ENCODE assay signal across 18 cellular contexts in genomic region chr17:15274017-15274416, GRCh38. TPM values are rescaled to one million over a fixed set of nuclear protein-coding genes. Genes with fewer than 3 reads are reported as not detected.
DNase-seq lines count a peak whose midpoint lies in the region; ATAC-seq and TF ChIP-seq lines count a peak whose summit lies in the region.
"Had no signal": no experiment of that assay in that cellular context is flagged by ENCODE, and none has a peak within 500 bp of the region (broad histone marks: within the 10 kb centered on the region; RNA-seq: fewer than 3 reads in every experiment).

No MANE protein-coding gene starts in this region.

- H2BK20ac ChIP-seq in IMR-90 (ENCODE audit: low read depth, low read length) = peak overlapping the region; percentile 92

- DNase-seq in IMR-90 (no peak), esophagus muscularis mucosa (ENCODE audit: extremely low spot score) (no peak), trophoblast cell (no peak), suprapubic skin (ENCODE audit: low spot score in 2 of 2) (no peak), NCI-H82 (lab: John Stamatoyannopoulos, UW) (no peak)
- no peak for DNase-seq in activated CD4-positive, alpha-beta T cell treated with anti-CD3 and anti-CD28 coated beads, Interleukin-2, amount 50 U/mL, for 1 hour
- DNase-seq in NK-92 treated with Interleukin-12 subunit alpha and Interleukin-12 subunit beta, amount 100 ng/mL, for 24 hours (lab: John Stamatoyannopoulos, UW) = no peak
- DNase-seq: ACHN, AML-193, DMS 273 treated with DMSO at 0.1 percent for 48 hours, GF-D8, KBM-7, NCI-H1417 treated with DMSO at 0.1 percent for 48 hours, NCI-H2029, NCI-H2171, NCI-H446, NCI-H748 treated with DMSO at 0.1 percent for 48 hours had no signal

- TF ChIP-seq POLR2A in IMR-90 (IDR thresholded peaks at IDR 0.05; ENCODE audit: low read depth, low read length) (no peak), esophagus muscularis mucosa (IDR thresholded peaks at IDR 0.05; ENCODE audit: low read depth) (no peak), suprapubic skin (IDR thresholded peaks at IDR 0.05) (no peak)

- H3K4ac ChIP-seq in IMR-90 (ENCODE audit: low read depth, low read length) = peak overlapping the region; percentile 94
- no peak overlapping the region for H3K4ac ChIP-seq in trophoblast cell (ENCODE audit: low read depth, low read length)

- peak overlapping the region; percentile 12; the same call in 1 of the 2 replicates for H3K18ac ChIP-seq in IMR-90 (ENCODE audit: low read depth, low read length)
- no peak overlapping the region for H3K18ac ChIP-seq in trophoblast cell (ENCODE audit: low read length)

- H3K56ac ChIP-seq in IMR-90 (ENCODE audit: extremely low read depth, insufficient read depth, low read length) = no peak overlapping the region

- TF ChIP-seq CTCF in IMR-90 (conservative IDR thresholded peaks at IDR 0.05; ENCODE audit: low read depth, low read length) (no peak), esophagus muscularis mucosa (IDR thresholded peaks at IDR 0.05) (no peak), suprapubic skin (IDR thresholded peaks at IDR 0.05) (no peak)

- H3K27ac ChIP-seq in IMR-90 (ENCODE audit: insufficient read depth, low read length) = no peak overlapping the region; the same call in 1 of the 2 replicates
- peak overlapping the region; percentile 53 to 69 (median 61) for H3K27ac ChIP-seq in esophagus muscularis mucosa (replicated peaks in 1 of 4)
- no peak overlapping the region for H3K27ac ChIP-seq in trophoblast cell (ENCODE audit: low read depth, low read length)
- peak overlapping the region; percentile 77 for H3K27ac ChIP-seq in suprapubic skin

- H2AK5ac ChIP-seq in IMR-90 (ENCODE audit: low read depth, low read length) (peak overlapping the region; percentile 43; the same call in 1 of the 2 replicates), trophoblast cell (ENCODE audit: low read length) (no peak overlapping the region)

- TF ChIP-seq EP300 in esophagus muscularis mucosa (IDR thresholded peaks at IDR 0.05) = no peak
- TF ChIP-seq EP300 in suprapubic skin (IDR thresholded peaks at IDR 0.05) = no peak

- no peak overlapping the region for H3K9ac ChIP-seq in IMR-90 (ENCODE audit: low read depth, low read length)
- H3K9ac ChIP-seq in trophoblast cell (ENCODE audit: low read length) = no peak overlapping the region

- POLR2A ChIA-PET in IMR-90 (lab: Charles Lee; ENCODE audit: unreplicated experiment) = no interaction called here

- H4K12ac ChIP-seq in trophoblast cell (ENCODE audit: low read depth, low read length) = no peak overlapping the region

- H3K4me2 ChIP-seq in IMR-90 (ENCODE audit: low read depth, low read length) (no peak overlapping the region), trophoblast cell (ENCODE audit: low read length) (no peak overlapping the region)

- no TSS peak for BruUV-seq in IMR-90 (replicated peaks; lab: Mats Ljungman, UMichigan)

- TF ChIP-seq RAD21 in IMR-90 (IDR thresholded peaks at IDR 0.05; ENCODE audit: low read length) = no peak

- CTCF ChIA-PET in IMR-90 (lab: Yijun Ruan, JAX) = no interaction called here

- no peak overlapping the region; a peak in 1 of 4 replicates for H4K8ac ChIP-seq in IMR-90 (ENCODE audit: low read depth in 2 of 2, low read length in 2 of 2)
- no peak overlapping the region for H4K8ac ChIP-seq in trophoblast cell (ENCODE audit: low read depth, low read length)

- in situ Hi-C loops in IMR-90 (cut with MboI; ENCODE audit: low sequenced_read_pairs) = loop anchor here (25.0 kb wide), 2 partner anchors 388 to 688 kb away; no protein-coding TSS in a partner anchor

- H4K5ac ChIP-seq in IMR-90 (ENCODE audit: low read depth, low read length) = no peak overlapping the region

- H2BK5ac ChIP-seq in IMR-90 (ENCODE audit: low read depth, low read length, poor library complexity, severe bottlenecking) = no peak overlapping the region
- H2BK5ac ChIP-seq in trophoblast cell (ENCODE audit: low read depth, low read length, poor library complexity) = no peak overlapping the region

- H3K79me1 ChIP-seq in IMR-90 (ENCODE audit: low read depth in 1 of 2, low read length in 2 of 2) = no peaks in the 10 kb centered on the region
- H3K79me1 ChIP-seq in trophoblast cell (ENCODE audit: low read length) = peaks cover 3% of the 10 kb centered on the region

- dilution Hi-C loops in IMR-90 (cut with HindIII; ENCODE audit: low sequenced_read_pairs, unreplicated experiment) = no loop called here

- ATAC-seq in IMR-90 (ENCODE audit: low read depth) = no peak
- ATAC-seq in GM21529 (IDR thresholded peaks at IDR 0.05; ENCODE audit: unreplicated experiment) = no peak

- peak overlapping the region; percentile 48; the same call in 1 of the 2 replicates for H3K14ac ChIP-seq in IMR-90 (replicated peaks; ENCODE audit: low read depth, low read length)
- H3K14ac ChIP-seq in trophoblast cell (ENCODE audit: low read length) = no peak overlapping the region

- 0 out of 2 replicates have a peak overlapping the region, but pooled peaks have one; percentile 68 for H3K23ac ChIP-seq in IMR-90 (ENCODE audit: low read depth, low read length)
- H3K23ac ChIP-seq in trophoblast cell (ENCODE audit: low read length) = no peak overlapping the region

- peaks cover 13% of the 10 kb centered on the region; the same call in 1 of the 2 replicates for H4K20me1 ChIP-seq in IMR-90 (ENCODE audit: insufficient read depth, low read length)

- peak overlapping the region; percentile 98 for H2BK12ac ChIP-seq in trophoblast cell (ENCODE audit: low read length)

- peak overlapping the region; percentile 94; the same call in 2 of the 3 replicates for H2BK15ac ChIP-seq in IMR-90 (ENCODE audit: low read depth, low read length)

- H2BK120ac ChIP-seq in IMR-90 (ENCODE audit: low read depth, low read length) (peak overlapping the region; percentile 94), trophoblast cell (ENCODE audit: insufficient read depth, low read length, poor library complexity) (no peak overlapping the region)

- intact Hi-C loops in IMR-90 (cut with micrococcal nuclease) = no loop called here
- intact Hi-C loops in esophagus muscularis mucosa (cut with DNase I) = loop anchor here (5.0 kb wide), 1 partner anchor 73 kb away; no protein-coding TSS in a partner anchor

- H3K4me3 ChIP-seq in IMR-90 (ENCODE audit: insufficient read depth, low read depth, low read length) (no peak overlapping the region), esophagus muscularis mucosa (no peak overlapping the region), trophoblast cell (ENCODE audit: low read depth, low read length) (no peak overlapping the region), suprapubic skin (no peak overlapping the region)

- peaks cover 20% of the 10 kb centered on the region for H3K9me1 ChIP-seq in IMR-90 (ENCODE audit: insufficient read depth, low read length)

- H4K91ac ChIP-seq in IMR-90 (ENCODE audit: insufficient read depth, low read depth, low read length) = peak overlapping the region; percentile 80; the same call in 1 of the 2 replicates
- H4K91ac ChIP-seq in trophoblast cell (ENCODE audit: low read depth, low read length) = no peak overlapping the region

- peaks cover 30% of the 10 kb centered on the region for H3K4me1 ChIP-seq in IMR-90 (ENCODE audit: control insufficient read depth, insufficient read depth, low read length)
- peaks cover 4 to 46% (median 26%) of the 10 kb centered on the region in 4 donors for H3K4me1 ChIP-seq in esophagus muscularis mucosa
- peaks cover 4 to 11% of the 10 kb centered on the region in 2 experiments for H3K4me1 ChIP-seq in trophoblast cell (ENCODE audit: control insufficient read depth in 1 of 2, insufficient read depth in 2 of 2, low read length in 2 of 2)
- H3K4me1 ChIP-seq in suprapubic skin = peaks cover 9% of the 10 kb centered on the region

- H3K27me3 ChIP-seq in IMR-90 (ENCODE audit: control insufficient read depth, insufficient read depth, low read length) = peaks cover 11% of the 10 kb centered on the region
- no peaks in the 10 kb centered on the region for H3K27me3 ChIP-seq in esophagus muscularis mucosa
- H3K27me3 ChIP-seq in trophoblast cell (ENCODE audit: insufficient read depth, low read length) = no peaks in the 10 kb centered on the region
- H3K27me3 ChIP-seq in suprapubic skin = no peaks in the 10 kb centered on the region

- H2AFZ ChIP-seq in IMR-90 (replicated peaks; ENCODE audit: low read length, poor library complexity) (no peak overlapping the region), trophoblast cell (ENCODE audit: insufficient read depth, low read length, poor library complexity) (no peak overlapping the region)

- no peaks in the 10 kb centered on the region for H3K79me2 ChIP-seq in trophoblast cell (ENCODE audit: control insufficient read depth, insufficient read depth, low read length, poor library complexity)

- H3K9me3 ChIP-seq in IMR-90 (ENCODE audit: control insufficient read depth, insufficient read depth, low read length) = peaks cover 4% of the 10 kb centered on the region
- no peaks in the 10 kb centered on the region for H3K9me3 ChIP-seq in esophagus muscularis mucosa
- no peaks in the 10 kb centered on the region for H3K9me3 ChIP-seq in trophoblast cell (ENCODE audit: insufficient read depth, low read depth, low read length)
- no peaks in the 10 kb centered on the region for H3K9me3 ChIP-seq in suprapubic skin

- H3K36me3 ChIP-seq in IMR-90 (ENCODE audit: control insufficient read depth, insufficient read depth, low read length) (no peaks in the 10 kb centered on the region), esophagus muscularis mucosa (no peaks in the 10 kb centered on the region), trophoblast cell (ENCODE audit: control insufficient read depth in 1 of 2, insufficient read depth in 2 of 2, low read length in 2 of 2) (no peaks in the 10 kb centered on the region), suprapubic skin (no peaks in the 10 kb centered on the region)

- no CpG with 5 or more reads among the region's 3 CpGs for WGBS in IMR-90 (ENCODE audit: extremely low coverage in 2 of 2, insufficient read length in 1 of 2), 2 experiments
- 91% methylated on average over 3 of the region's 3 CpGs for WGBS in esophagus muscularis mucosa
- no CpG with 5 or more reads among the region's 3 CpGs for WGBS in trophoblast cell (ENCODE audit: extremely low coverage, insufficient coverage, insufficient read length)
- WGBS in suprapubic skin = 93% methylated on average over 3 of the region's 3 CpGs

- H2AK9ac ChIP-seq in IMR-90 (replicated peaks; ENCODE audit: low read depth, low read length, poor library complexity) = no peak overlapping the region

TF ChIP-seq in IMR-90, 13 proteins besides CTCF, POLR2A, EP300 and RAD21:
- no peak for TF ChIP-seq FOS (IDR thresholded peaks at IDR 0.05; ENCODE audit: low read depth, low read length)
- TF ChIP-seq MAZ (IDR thresholded peaks at IDR 0.05; ENCODE audit: borderline replicate concordance, low read depth, low read length) = no peak
- no peak for TF ChIP-seq MXI1 (IDR thresholded peaks at IDR 0.05; ENCODE audit: borderline replicate concordance, low read depth, low read length)
- no peak for TF ChIP-seq BHLHE40 (IDR thresholded peaks at IDR 0.05; ENCODE audit: low read depth, low read length)

RNA-seq across cellular contexts. Expression of gene PMP22, which starts 8.9 kb away (rescaled TPM):
- total RNA-seq in IMR-90 (2012; rRNA removed) (33.5 and 39.2 TPM in 2 replicates), esophagus muscularis mucosa (100 to 1,000 TPM; 171 to 253 (median 237) TPM), suprapubic skin (100 to 1,000 TPM in 2 of 4 donors, 10 to 100 TPM in 2; 55.1 to 143 (median 87.1) TPM)
- 72.8 and 79.3 TPM in 2 replicates for polyA plus RNA-seq in IMR-90 (2012; rRNA removed)
- polyA plus RNA-seq in IMR-90 (2012; cell fraction: cytosol; rRNA removed) = 40.7 and 76.8 TPM in 2 replicates
- 20.7 and 30.4 TPM in 2 replicates for polyA plus RNA-seq in IMR-90 (2012; cell fraction: nucleus; rRNA removed; ENCODE audit: low replicate concordance)
- 66.8 and 70.1 TPM in 2 replicates for polyA plus RNA-seq in trophoblast cell (2013)

Comparison
In these comparisons a context has a peak if more than half of its experiments do, and no peak if none do; other contexts are left out.
1. H3K27ac ChIP-seq: peak in esophagus muscularis mucosa (4 of 4) and suprapubic skin (single experiment); none in IMR-90 (single experiment) and trophoblast cell (single experiment).